ENCODE assay signal across 1 cellular context in genomic region chr7:148884299-148885022, GRCh38.
A peak's percentile ranks its signal among the peaks of the same experiment; 100 is the strongest.
TF ChIP-seq lines count a peak whose summit lies in the region.

No MANE protein-coding gene starts in this region.

TF ChIP-seq in K562, 482 proteins besides CTCF, POLR2A, EP300 and RAD21 (continued from another document and continues in another):
- TF ChIP-seq ZBTB40 (IDR thresholded peaks at IDR 0.05) (no peak), ZBTB40 (CRISPR knock-in tag; IDR thresholded peaks at IDR 0.05) (0 out of 2 replicates have a peak, but pooled peaks have one; percentile 50), GTF2F1 (IDR thresholded peaks at IDR 0.05; ENCODE audit: low read depth, low read length) (peak; percentile 89; the same call in 1 of the 2 replicates), TCF3 (CRISPR knock-in tag; IDR thresholded peaks at IDR 0.05) (peak; percentile 18), ZBTB7A (IDR thresholded peaks at IDR 0.05; ENCODE audit: borderline replicate concordance, control insufficient read depth, low read depth, low read length) (peak; percentile 65; the same call in 1 of the 2 replicates), KAT7 (CRISPR knock-in tag; IDR thresholded peaks at IDR 0.05; ENCODE audit: borderline replicate concordance) (peak; percentile 98), ERF (CRISPR knock-in tag; IDR thresholded peaks at IDR 0.05) (peak; percentile 79; the same call in 1 of the 2 replicates), GABPA (tag; conservative IDR thresholded peaks at IDR 0.05; ENCODE audit: low read depth) (peak; percentile 52; the same call in 1 of the 2 replicates), CHAMP1 (IDR thresholded peaks at IDR 0.05) (peak; percentile 27; the same call in 1 of the 2 replicates), ZNF143 (CRISPR knock-in tag; IDR thresholded peaks at IDR 0.05) (0 out of 2 replicates have a peak, but pooled peaks have one; percentile 26), ZNF197 (CRISPR knock-in tag; IDR thresholded peaks at IDR 0.05; ENCODE audit: low read depth) (no peak), ZNF431 (CRISPR knock-in tag; IDR thresholded peaks at IDR 0.05) (peak; percentile 87), ZBTB17 (CRISPR knock-in tag; IDR thresholded peaks at IDR 0.05) (peak; percentile 78; the same call in 1 of the 2 replicates), CSDE1 (IDR thresholded peaks at IDR 0.05) (peak in 1 of 2 experiments; percentile 55; a peak in 1 of 4 replicates), ETV6 (IDR thresholded peaks at IDR 0.05; ENCODE audit: borderline replicate concordance in 1 of 2, low read depth in 2 of 2, low read length in 1 of 2) (0 out of 4 replicates have a peak, but pooled peaks of 1 of the 2 experiments have one; percentile 37), ETV6 (CRISPR knock-in tag; IDR thresholded peaks at IDR 0.05; ENCODE audit: borderline replicate concordance) (peak; percentile 74), ZMIZ1 (IDR thresholded peaks at IDR 0.05; ENCODE audit: low read depth in 2 of 2, low read length in 2 of 2) (no peak), ZBTB26 (CRISPR knock-in tag; IDR thresholded peaks at IDR 0.05) (0 out of 2 replicates have a peak, but pooled peaks have one; percentile 42), GABPB1 (CRISPR knock-in tag; IDR thresholded peaks at IDR 0.05) (peak; percentile 89), FOXK2 (conservative IDR thresholded peaks at IDR 0.05 in 1 of 2, IDR thresholded peaks at IDR 0.05 in 1 of 2; ENCODE audit: low read depth in 2 of 2) (no peak), THAP12 (CRISPR knock-in tag; IDR thresholded peaks at IDR 0.05) (peak; percentile 63; the same call in 1 of the 2 replicates), ILF3 (IDR thresholded peaks at IDR 0.05; ENCODE audit: borderline replicate concordance) (0 out of 2 replicates have a peak, but pooled peaks have one; percentile 40), IRF1 (CRISPR knock-in tag; IDR thresholded peaks at IDR 0.05; ENCODE audit: borderline replicate concordance) (peak; percentile 71; the same call in 1 of the 2 replicates), NFYB (IDR thresholded peaks at IDR 0.05; ENCODE audit: extremely low read depth, insufficient read length) (peak; percentile 77), ZNF232 (CRISPR knock-in tag; IDR thresholded peaks at IDR 0.05) (0 out of 2 replicates have a peak, but pooled peaks have one; percentile 67), FOXJ2 (tag; IDR thresholded peaks at IDR 0.05) (0 out of 2 replicates have a peak, but pooled peaks have one; percentile 49), ZC3H8 (IDR thresholded peaks at IDR 0.05) (no peak), POLR2G (IDR thresholded peaks at IDR 0.05; ENCODE audit: low read depth, low read length) (peak; percentile 95), CBX1 (IDR thresholded peaks at IDR 0.05; ENCODE audit: low read depth) (peak; percentile 61; the same call in 1 of the 2 replicates), GTF3C2 (IDR thresholded peaks at IDR 0.05; ENCODE audit: borderline replicate concordance, extremely low read depth, insufficient read length) (no peak)
